In genomic region chr1:68363346-68363745, GRCh38 we compare ENCODE assay signal across 26 cellular contexts.
"Had no signal": no experiment of that assay in that cellular context is flagged by ENCODE, and none has a peak within 500 bp of the region (broad histone marks: within the 10 kb centered on the region; RNA-seq: fewer than 3 reads in every experiment).

No MANE protein-coding gene starts in this region.

- H3K4me1 Mint-ChIP-seq: activated CD4-positive, alpha-beta T cell treated with anti-CD3 and anti-CD28 coated beads for 36 hours had no signal

- H3K36me3 ChIP-seq: ascending aorta, brain microvascular endothelial cell, left ventricle myocardium inferior, neural progenitor cell, right atrium auricular region, transverse colon had no signal

- H3K9me3 Mint-ChIP-seq: neural progenitor cell had no signal

- H3K4me2 ChIP-seq: neural progenitor cell, smooth muscle cell had no signal

- H3K4me1 ChIP-seq: neural progenitor cell, parathyroid adenoma, psoas muscle, testis had no signal

- H3K4me3 ChIP-seq: ascending aorta, left ventricle myocardium inferior, neural progenitor cell, psoas muscle, right atrium auricular region, smooth muscle cell, testis, transverse colon had no signal

- H3K9me3 ChIP-seq: ascending aorta, left ventricle myocardium inferior, psoas muscle, right atrium auricular region, testis, transverse colon had no signal

- H3K36me3 Mint-ChIP-seq: activated naive CD8-positive, alpha-beta T cell; naive thymus-derived CD8-positive, alpha-beta T cell; neural progenitor cell had no signal

- H3K27me3 ChIP-seq: ascending aorta, brain microvascular endothelial cell, neural progenitor cell, right atrium auricular region, testis, transverse colon had no signal

- H2AFZ ChIP-seq: neural progenitor cell, parathyroid adenoma had no signal

- FAIRE-seq: islet of Langerhans had no signal

- ATAC-seq: activated CD4-positive, alpha-beta T cell treated with anti-CD3 and anti-CD28 coated beads for 36 hours; activated T-cell treated with anti-CD3 and anti-CD28 coated beads, Interleukin-2, amount 50 U/mL, for 72 hours; naive thymus-derived CD8-positive, alpha-beta T cell; psoas muscle; stimulated activated naive CD8-positive, alpha-beta T cell treated with anti-CD3 and anti-CD28 coated beads, Interleukin-15, Interleukin-2, amounts not matched to agents 100 U/mL and 50 U/mL, for 24 hours had no signal

- H3K79me2 ChIP-seq: parathyroid adenoma had no signal

- H3K27ac ChIP-seq: ascending aorta, brain microvascular endothelial cell, left ventricle myocardium inferior, neural progenitor cell, parathyroid adenoma, psoas muscle, right atrium auricular region, testis, transverse colon had no signal

- H3K4me3 Mint-ChIP-seq: activated CD4-positive, alpha-beta T cell treated with anti-CD3 and anti-CD28 coated beads for 36 hours; activated naive CD8-positive, alpha-beta T cell; activated T-cell treated with anti-CD3 and anti-CD28 coated beads, Interleukin-2, amount 50 U/mL, for 72 hours; naive thymus-derived CD8-positive, alpha-beta T cell; neural progenitor cell had no signal

- H3K9ac ChIP-seq: neural progenitor cell, parathyroid adenoma had no signal

- DNase-seq: activated CD4-positive, alpha-beta T cell treated with anti-CD3 and anti-CD28 coated beads for 36 hours; activated CD4-positive, CD25-positive, alpha-beta regulatory T cell; activated effector memory CD4-positive, alpha-beta T cell treated with Interleukin-2 at 50 U/mL for 16 hours; activated naive CD4-positive, alpha-beta T cell treated with Interleukin-2 at 50 U/mL for 16 hours; activated T-cell treated with anti-CD3 and anti-CD28 coated beads for 4 hours; activated T-cell treated with anti-CD3 and anti-CD28 coated beads, Interleukin-2, amount 50 U/mL, for 72 hours; brain microvascular endothelial cell; caudate nucleus; dermis blood vessel endothelial cell; effector CD4-positive, alpha-beta T cell; left ventricle myocardium inferior; naive thymus-derived CD8-positive, alpha-beta T cell; occipital lobe; psoas muscle; stimulated activated CD4-positive, alpha-beta T cell treated with anti-CD3 and anti-CD28 coated beads, Interleukin-15, amount 100 ng/mL, for 24 hours; stimulated activated CD4-positive, alpha-beta T cell treated with anti-CD3 and anti-CD28 coated beads, Interleukin-2, amount 100 ng/mL, for 24 hours; stimulated activated naive CD8-positive, alpha-beta T cell treated with anti-CD3 and anti-CD28 coated beads, Interleukin-15, Interleukin-2, amounts not matched to agents 100 U/mL and 50 U/mL, for 24 hours; testis; transverse colon had no signal

- H3K27ac Mint-ChIP-seq: activated CD4-positive, alpha-beta T cell treated with anti-CD3 and anti-CD28 coated beads for 36 hours; activated naive CD8-positive, alpha-beta T cell; activated T-cell treated with anti-CD3 and anti-CD28 coated beads, Interleukin-2, amount 50 U/mL, for 72 hours; naive thymus-derived CD8-positive, alpha-beta T cell; neural progenitor cell had no signal
